ENCODE assay signal across 2 cellular contexts in the genomic region with DNA sequence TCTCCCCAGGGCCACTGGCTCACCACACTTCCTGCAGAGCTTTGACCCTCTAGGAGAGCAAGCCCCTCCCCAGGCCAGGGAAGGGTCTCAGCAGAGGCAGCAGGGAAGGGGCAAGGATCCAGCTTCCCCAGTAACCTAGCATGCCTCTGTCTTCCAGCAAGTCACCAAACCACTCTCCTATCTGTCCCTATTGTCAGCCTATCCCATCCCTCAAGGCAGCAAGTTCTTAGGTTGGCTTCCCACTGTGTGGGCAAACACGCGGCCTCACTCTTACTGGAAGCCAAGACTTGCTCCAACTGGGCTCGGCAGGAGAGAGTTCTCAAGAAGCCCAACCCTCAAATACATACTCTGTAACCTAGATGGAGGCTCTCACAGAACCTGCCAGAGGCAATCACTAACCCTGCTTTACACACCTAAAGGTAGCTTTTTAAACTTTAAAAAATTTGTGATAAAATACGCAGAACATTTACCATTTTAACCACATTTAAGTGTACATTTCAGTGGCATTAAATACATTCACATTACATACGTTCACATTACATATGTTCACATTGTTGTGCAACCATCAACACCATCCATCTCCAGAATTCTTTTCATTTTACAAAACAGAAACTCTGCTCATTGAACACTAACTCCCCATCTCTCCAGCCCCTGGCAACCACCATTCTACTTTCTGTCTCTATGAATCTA.
A peak's percentile ranks its signal among the peaks of the same experiment; 100 is the strongest.
TF ChIP-seq lines count a peak whose summit lies in the region.

No MANE protein-coding gene starts in this region.

TF ChIP-seq in A549, 52 proteins besides CTCF, POLR2A, EP300 and RAD21:
- TF ChIP-seq KDM1A (IDR thresholded peaks at IDR 0.05; ENCODE audit: low read depth) (no peak), EHMT2 (IDR thresholded peaks at IDR 0.05; ENCODE audit: low read depth) (no peak), ATOH8 (CRISPR knock-in tag; IDR thresholded peaks at IDR 0.05; ENCODE audit: low read depth) (no peak), HDAC2 (IDR thresholded peaks at IDR 0.05) (no peak)
- TF ChIP-seq, protein P1, sequence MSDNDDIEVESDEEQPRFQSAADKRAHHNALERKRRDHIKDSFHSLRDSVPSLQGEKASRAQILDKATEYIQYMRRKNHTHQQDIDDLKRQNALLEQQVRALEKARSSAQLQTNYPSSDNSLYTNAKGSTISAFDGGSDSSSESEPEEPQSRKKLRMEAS (IDR thresholded peaks at IDR 0.05): peak; percentile 43; the same call in 1 of the 2 replicates
TF ChIP-seq in A549: peak in this region for 1.

TF ChIP-seq in K562, 482 proteins besides CTCF, POLR2A, EP300 and RAD21 (continues in another document):
- TF ChIP-seq, protein P2, sequence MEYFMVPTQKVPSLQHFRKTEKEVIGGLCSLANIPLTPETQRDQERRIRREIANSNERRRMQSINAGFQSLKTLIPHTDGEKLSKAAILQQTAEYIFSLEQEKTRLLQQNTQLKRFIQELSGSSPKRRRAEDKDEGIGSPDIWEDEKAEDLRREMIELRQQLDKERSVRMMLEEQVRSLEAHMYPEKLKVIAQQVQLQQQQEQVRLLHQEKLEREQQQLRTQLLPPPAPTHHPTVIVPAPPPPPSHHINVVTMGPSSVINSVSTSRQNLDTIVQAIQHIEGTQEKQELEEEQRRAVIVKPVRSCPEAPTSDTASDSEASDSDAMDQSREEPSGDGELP (CRISPR knock-in tag; IDR thresholded peaks at IDR 0.05; ENCODE audit: borderline replicate concordance): peak; percentile 18; the same call in 1 of the 2 replicates
- no peak for TF ChIP-seq CEBPG (CRISPR knock-in tag; IDR thresholded peaks at IDR 0.05)
- peak; percentile 20 to 56; a peak in 3 of 4 replicates for TF ChIP-seq CEBPG (tag; conservative IDR thresholded peaks at IDR 0.05 in 1 of 2, IDR thresholded peaks at IDR 0.05 in 1 of 2)
- no peak for TF ChIP-seq SIX5 (IDR thresholded peaks at IDR 0.05; ENCODE audit: borderline replicate concordance in 1 of 2, insufficient read depth in 1 of 2, low read depth in 1 of 2, low read length in 2 of 2)
- TF ChIP-seq CTCFL (IDR thresholded peaks at IDR 0.05; ENCODE audit: borderline replicate concordance, insufficient read depth, low read depth, low read length, poor library complexity, severe bottlenecking): no peak
- TF ChIP-seq SNIP1 (IDR thresholded peaks at IDR 0.05; ENCODE audit: low read depth): no peak
- no peak for TF ChIP-seq SRSF9 (IDR thresholded peaks at IDR 0.05; ENCODE audit: borderline replicate concordance, low read depth, low read length)
- peak; percentile 78; the same call in 1 of the 2 replicates for TF ChIP-seq ZNF668 (CRISPR knock-in tag; IDR thresholded peaks at IDR 0.05)
- TF ChIP-seq CHD4 (IDR thresholded peaks at IDR 0.05; ENCODE audit: insufficient read depth, insufficient replicate concordance, low read depth, low read length, poor library complexity, severe bottlenecking): no peak
- no peak for TF ChIP-seq NCOR1 (IDR thresholded peaks at IDR 0.05)
- no peak for TF ChIP-seq ZNF512 (tag; IDR thresholded peaks at IDR 0.05)
- no peak for TF ChIP-seq SMARCA4 (IDR thresholded peaks at IDR 0.05)
- no peak for TF ChIP-seq HDAC3 (IDR thresholded peaks at IDR 0.05; ENCODE audit: borderline replicate concordance, partially characterized antibody)
- TF ChIP-seq E2F3 (CRISPR knock-in tag; IDR thresholded peaks at IDR 0.05): no peak
- no peak for TF ChIP-seq CBX3 (IDR thresholded peaks at IDR 0.05; ENCODE audit: borderline replicate concordance in 1 of 2, low read length in 2 of 2)
- TF ChIP-seq NELFE (IDR thresholded peaks at IDR 0.05; ENCODE audit: insufficient read depth, insufficient read length): no peak
- TF ChIP-seq GABPA (tag; conservative IDR thresholded peaks at IDR 0.05; ENCODE audit: low read depth): no peak
- no peak for TF ChIP-seq HMGXB4 (CRISPR knock-in tag; IDR thresholded peaks at IDR 0.05)
- no peak for TF ChIP-seq NCOA4 (IDR thresholded peaks at IDR 0.05; ENCODE audit: partially characterized antibody)
- no peak for TF ChIP-seq ZBTB11 (CRISPR knock-in tag; IDR thresholded peaks at IDR 0.05)
- no peak for TF ChIP-seq ARID3B (CRISPR knock-in tag; IDR thresholded peaks at IDR 0.05; ENCODE audit: borderline replicate concordance)
- TF ChIP-seq NR4A1 (CRISPR knock-in tag; IDR thresholded peaks at IDR 0.05): no peak
- TF ChIP-seq NR4A1 (tag; IDR thresholded peaks at IDR 0.05): 0 out of 2 replicates have a peak, but pooled peaks have one; percentile 71
- no peak for TF ChIP-seq RBBP5 (IDR thresholded peaks at IDR 0.05; ENCODE audit: borderline replicate concordance, insufficient read depth, low read length, poor library complexity, severe bottlenecking)
- TF ChIP-seq, protein P3, sequence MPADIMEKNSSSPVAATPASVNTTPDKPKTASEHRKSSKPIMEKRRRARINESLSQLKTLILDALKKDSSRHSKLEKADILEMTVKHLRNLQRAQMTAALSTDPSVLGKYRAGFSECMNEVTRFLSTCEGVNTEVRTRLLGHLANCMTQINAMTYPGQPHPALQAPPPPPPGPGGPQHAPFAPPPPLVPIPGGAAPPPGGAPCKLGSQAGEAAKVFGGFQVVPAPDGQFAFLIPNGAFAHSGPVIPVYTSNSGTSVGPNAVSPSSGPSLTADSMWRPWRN (IDR thresholded peaks at IDR 0.05; ENCODE audit: low read depth): no peak
- TF ChIP-seq CEBPB (tag; IDR thresholded peaks at IDR 0.05): peak; percentile 85
- TF ChIP-seq ZFX (CRISPR knock-in tag; IDR thresholded peaks at IDR 0.05): no peak
- TF ChIP-seq ZSCAN32 (CRISPR knock-in tag; IDR thresholded peaks at IDR 0.05): no peak
- TF ChIP-seq TARDBP (IDR thresholded peaks at IDR 0.05): no peak
- TF ChIP-seq ID3 (CRISPR knock-in tag; IDR thresholded peaks at IDR 0.05): no peak
- TF ChIP-seq ID3 (tag; IDR thresholded peaks at IDR 0.05): no peak
- TF ChIP-seq ZNF586 (CRISPR knock-in tag; conservative IDR thresholded peaks at IDR 0.05): no peak
- TF ChIP-seq SMARCE1 (IDR thresholded peaks at IDR 0.05): no peak
- peak; percentile 62 for TF ChIP-seq ZNF589 (CRISPR knock-in tag; IDR thresholded peaks at IDR 0.05; ENCODE audit: low read depth)
- TF ChIP-seq ZNF79 (CRISPR knock-in tag; IDR thresholded peaks at IDR 0.05; ENCODE audit: low read depth): no peak
- TF ChIP-seq SMAD3 (CRISPR knock-in tag; conservative IDR thresholded peaks at IDR 0.05): no peak
- TF ChIP-seq, protein P4, sequence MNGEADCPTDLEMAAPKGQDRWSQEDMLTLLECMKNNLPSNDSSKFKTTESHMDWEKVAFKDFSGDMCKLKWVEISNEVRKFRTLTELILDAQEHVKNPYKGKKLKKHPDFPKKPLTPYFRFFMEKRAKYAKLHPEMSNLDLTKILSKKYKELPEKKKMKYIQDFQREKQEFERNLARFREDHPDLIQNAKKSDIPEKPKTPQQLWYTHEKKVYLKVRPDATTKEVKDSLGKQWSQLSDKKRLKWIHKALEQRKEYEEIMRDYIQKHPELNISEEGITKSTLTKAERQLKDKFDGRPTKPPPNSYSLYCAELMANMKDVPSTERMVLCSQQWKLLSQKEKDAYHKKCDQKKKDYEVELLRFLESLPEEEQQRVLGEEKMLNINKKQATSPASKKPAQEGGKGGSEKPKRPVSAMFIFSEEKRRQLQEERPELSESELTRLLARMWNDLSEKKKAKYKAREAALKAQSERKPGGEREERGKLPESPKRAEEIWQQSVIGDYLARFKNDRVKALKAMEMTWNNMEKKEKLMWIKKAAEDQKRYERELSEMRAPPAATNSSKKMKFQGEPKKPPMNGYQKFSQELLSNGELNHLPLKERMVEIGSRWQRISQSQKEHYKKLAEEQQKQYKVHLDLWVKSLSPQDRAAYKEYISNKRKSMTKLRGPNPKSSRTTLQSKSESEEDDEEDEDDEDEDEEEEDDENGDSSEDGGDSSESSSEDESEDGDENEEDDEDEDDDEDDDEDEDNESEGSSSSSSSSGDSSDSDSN (IDR thresholded peaks at IDR 0.05; ENCODE audit: borderline replicate concordance in 1 of 2, low read depth in 2 of 2, low read length in 2 of 2): 0 out of 4 replicates have a peak, but pooled peaks of 1 of the 2 experiments have one; percentile 22
- no peak for TF ChIP-seq SRSF3 (IDR thresholded peaks at IDR 0.05; ENCODE audit: insufficient read depth, low read length)
- TF ChIP-seq NFRKB (IDR thresholded peaks at IDR 0.05; ENCODE audit: low read depth): 0 out of 2 replicates have a peak, but pooled peaks have one; percentile 12
- TF ChIP-seq ZNF224 (CRISPR knock-in tag; IDR thresholded peaks at IDR 0.05): no peak
- TF ChIP-seq, protein P5, sequence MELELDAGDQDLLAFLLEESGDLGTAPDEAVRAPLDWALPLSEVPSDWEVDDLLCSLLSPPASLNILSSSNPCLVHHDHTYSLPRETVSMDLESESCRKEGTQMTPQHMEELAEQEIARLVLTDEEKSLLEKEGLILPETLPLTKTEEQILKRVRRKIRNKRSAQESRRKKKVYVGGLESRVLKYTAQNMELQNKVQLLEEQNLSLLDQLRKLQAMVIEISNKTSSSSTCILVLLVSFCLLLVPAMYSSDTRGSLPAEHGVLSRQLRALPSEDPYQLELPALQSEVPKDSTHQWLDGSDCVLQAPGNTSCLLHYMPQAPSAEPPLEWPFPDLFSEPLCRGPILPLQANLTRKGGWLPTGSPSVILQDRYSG (tag; conservative IDR thresholded peaks at IDR 0.05; ENCODE audit: low read depth): 0 out of 2 replicates have a peak, but pooled peaks have one; percentile 47
